2 cellular contexts compared by ENCODE assay signal in the genomic region with DNA sequence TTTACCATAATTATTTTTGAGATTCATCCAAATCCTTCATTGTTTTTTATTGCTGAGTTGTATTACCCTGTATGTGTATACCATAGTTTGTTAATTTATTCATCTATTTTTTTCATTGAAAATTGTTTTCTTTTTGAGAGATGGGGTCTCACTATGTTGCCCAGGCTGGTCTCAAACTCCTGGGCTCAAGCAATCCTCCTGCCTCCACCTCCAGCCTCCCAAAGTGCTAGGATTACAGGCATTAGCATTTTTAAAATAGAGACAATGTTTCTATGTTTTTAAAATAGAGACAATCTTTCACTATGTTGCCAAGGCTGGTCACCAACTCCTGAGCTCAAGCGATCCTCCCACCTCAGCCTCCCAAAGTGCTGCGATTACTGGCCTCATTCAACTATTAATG.
TF ChIP-seq lines count a peak whose summit lies in the region.

No MANE protein-coding gene starts in this region.

TF ChIP-seq in HEK293, 187 proteins besides CTCF, POLR2A, EP300 and RAD21:
- TF ChIP-seq, protein P1, sequence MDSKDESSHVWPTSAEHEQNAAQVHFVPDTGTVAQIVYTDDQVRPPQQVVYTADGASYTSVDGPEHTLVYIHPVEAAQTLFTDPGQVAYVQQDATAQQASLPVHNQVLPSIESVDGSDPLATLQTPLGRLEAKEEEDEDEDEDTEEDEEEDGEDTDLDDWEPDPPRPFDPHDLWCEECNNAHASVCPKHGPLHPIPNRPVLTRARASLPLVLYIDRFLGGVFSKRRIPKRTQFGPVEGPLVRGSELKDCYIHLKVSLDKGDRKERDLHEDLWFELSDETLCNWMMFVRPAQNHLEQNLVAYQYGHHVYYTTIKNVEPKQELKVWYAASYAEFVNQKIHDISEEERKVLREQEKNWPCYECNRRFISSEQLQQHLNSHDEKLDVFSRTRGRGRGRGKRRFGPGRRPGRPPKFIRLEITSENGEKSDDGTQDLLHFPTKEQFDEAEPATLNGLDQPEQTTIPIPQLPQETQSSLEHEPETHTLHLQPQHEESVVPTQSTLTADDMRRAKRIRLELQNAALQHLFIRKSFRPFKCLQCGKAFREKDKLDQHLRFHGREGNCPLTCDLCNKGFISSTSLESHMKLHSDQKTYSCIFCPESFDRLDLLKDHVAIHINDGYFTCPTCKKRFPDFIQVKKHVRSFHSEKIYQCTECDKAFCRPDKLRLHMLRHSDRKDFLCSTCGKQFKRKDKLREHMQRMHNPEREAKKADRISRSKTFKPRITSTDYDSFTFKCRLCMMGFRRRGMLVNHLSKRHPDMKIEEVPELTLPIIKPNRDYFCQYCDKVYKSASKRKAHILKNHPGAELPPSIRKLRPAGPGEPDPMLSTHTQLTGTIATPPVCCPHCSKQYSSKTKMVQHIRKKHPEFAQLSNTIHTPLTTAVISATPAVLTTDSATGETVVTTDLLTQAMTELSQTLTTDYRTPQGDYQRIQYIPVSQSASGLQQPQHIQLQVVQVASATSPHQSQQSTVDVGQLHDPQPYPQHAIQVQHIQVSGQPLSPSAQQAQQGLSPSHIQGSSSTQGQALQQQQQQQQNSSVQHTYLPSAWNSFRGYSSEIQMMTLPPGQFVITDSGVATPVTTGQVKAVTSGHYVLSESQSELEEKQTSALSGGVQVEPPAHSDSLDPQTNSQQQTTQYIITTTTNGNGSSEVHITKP (tag by site-specific recombination; IDR thresholded peaks at IDR 0.05): no peak
- TF ChIP-seq, protein P2, sequence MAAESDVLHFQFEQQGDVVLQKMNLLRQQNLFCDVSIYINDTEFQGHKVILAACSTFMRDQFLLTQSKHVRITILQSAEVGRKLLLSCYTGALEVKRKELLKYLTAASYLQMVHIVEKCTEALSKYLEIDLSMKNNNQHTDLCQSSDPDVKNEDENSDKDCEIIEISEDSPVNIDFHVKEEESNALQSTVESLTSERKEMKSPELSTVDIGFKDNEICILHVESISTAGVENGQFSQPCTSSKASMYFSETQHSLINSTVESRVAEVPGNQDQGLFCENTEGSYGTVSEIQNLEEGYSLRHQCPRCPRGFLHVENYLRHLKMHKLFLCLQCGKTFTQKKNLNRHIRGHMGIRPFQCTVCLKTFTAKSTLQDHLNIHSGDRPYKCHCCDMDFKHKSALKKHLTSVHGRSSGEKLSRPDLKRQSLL (tag by site-specific recombination; IDR thresholded peaks at IDR 0.05): no peak
- peak; percentile 48; the same call in 1 of the 2 replicates for TF ChIP-seq ZNF121 (tag by site-specific recombination; IDR thresholded peaks at IDR 0.05)

TF ChIP-seq in K562, 482 proteins besides CTCF, POLR2A, EP300 and RAD21:
- TF ChIP-seq ZNF121 (CRISPR knock-in tag; conservative IDR thresholded peaks at IDR 0.05) (peak; percentile 85), PML (IDR thresholded peaks at IDR 0.05; ENCODE audit: low read length) (no peak), RBM25 (IDR thresholded peaks at IDR 0.05; ENCODE audit: low read depth, low read length, severe bottlenecking) (peak; percentile 68)
